ENCODE assay signal across 20 cellular contexts in genomic region chr12:65986047-65986446, GRCh38.
"Had no signal": no experiment of that assay in that cellular context is flagged by ENCODE, and none has a peak within 500 bp of the region (broad histone marks: within the 10 kb centered on the region; RNA-seq: fewer than 3 reads in every experiment).

No MANE protein-coding gene starts in this region.

- H3K36me3 ChIP-seq: breast epithelium, suprapubic skin had no signal

- H3K4me3 ChIP-seq: breast epithelium, dorsolateral prefrontal cortex, mucosa of descending colon, psoas muscle, skin epidermis, suprapubic skin had no signal

- H3K27ac ChIP-seq: breast epithelium, dorsolateral prefrontal cortex, psoas muscle, skin epidermis, suprapubic skin had no signal

- ATAC-seq: activated CD8-positive, alpha-beta T cell treated with anti-CD3 and anti-CD28 coated beads, Interleukin-2, amount 10 ng/mL, durations not matched to agents 7 days and 5 days; mucosa of descending colon; psoas muscle; right cardiac atrium; stimulated activated naive CD8-positive, alpha-beta T cell treated with anti-CD3 and anti-CD28 coated beads, Interleukin-15, amount 100 ng/mL, for 72 hours had no signal

- DNase-seq: activated CD4-positive, alpha-beta T cell treated with anti-CD3 and anti-CD28 coated beads, Interleukin-2, amount 10 ng/mL, durations not matched to agents 7 days and 5 days; activated CD8-positive, alpha-beta T cell treated with anti-CD3 and anti-CD28 coated beads, Interleukin-2, amount 10 ng/mL, durations not matched to agents 7 days and 5 days; activated naive CD4-positive, alpha-beta T cell treated with anti-CD3 and anti-CD28 coated beads for 36 hours; activated T-cell treated with anti-CD3 and anti-CD28 coated beads, Interleukin-2, amount 50 U/mL, for 24 hours; anterior cingulate cortex; dorsolateral prefrontal cortex; endodermal cell; mesenchymal stem cell; naive B cell; psoas muscle; right cardiac atrium; stimulated activated CD4-positive, alpha-beta T cell treated with anti-CD3 and anti-CD28 coated beads, Interleukin-15, amount 100 ng/mL, for 24 hours; stimulated activated CD4-positive, alpha-beta T cell treated with anti-CD3 and anti-CD28 coated beads, Interleukin-2, amount 100 ng/mL, for 48 hours; stimulated activated naive CD8-positive, alpha-beta T cell treated with anti-CD3 and anti-CD28 coated beads, Interleukin-15, amount 100 ng/mL, for 72 hours; T1000; trophoblast cell had no signal

- H3K27me3 ChIP-seq: breast epithelium had no signal

- H3K4me1 ChIP-seq: breast epithelium, psoas muscle, suprapubic skin had no signal

- H3K9me3 ChIP-seq: breast epithelium, mucosa of descending colon, psoas muscle, suprapubic skin had no signal
